In the genomic region with DNA sequence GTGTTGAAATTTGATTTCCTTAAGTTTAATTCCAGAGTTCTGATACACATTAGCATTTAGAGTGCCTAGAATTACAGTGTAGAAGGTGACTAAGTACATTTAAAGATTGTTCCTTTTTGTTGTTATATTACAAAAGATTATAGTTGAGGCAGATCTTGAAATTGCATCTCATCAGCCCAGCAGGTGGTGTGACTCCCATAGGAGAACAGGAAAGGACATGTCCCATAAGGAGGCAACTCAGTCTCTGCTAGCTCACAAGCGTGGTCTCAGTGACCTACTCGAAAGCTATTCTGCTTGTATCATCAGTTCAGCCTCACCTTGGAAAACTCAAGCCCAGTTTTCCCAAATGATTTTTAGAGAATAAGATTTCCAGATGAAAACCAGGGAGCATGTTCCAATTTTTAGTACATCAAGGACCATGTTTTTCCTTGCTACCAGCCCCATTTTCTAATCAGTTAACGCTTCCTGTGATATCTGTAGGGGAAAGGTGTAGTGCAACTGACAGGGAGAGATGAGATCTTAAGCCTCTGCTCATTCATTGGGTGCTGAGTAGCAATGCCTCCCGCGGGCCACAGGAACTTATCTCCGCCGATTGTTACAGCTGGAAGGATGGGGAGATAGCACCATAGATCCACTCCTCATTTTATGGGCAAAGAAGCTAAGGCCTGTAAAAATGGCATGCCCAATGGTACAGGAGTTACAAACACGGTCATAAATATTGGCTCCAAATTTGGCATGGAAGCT, we compare ENCODE assay signal across 8 cellular contexts. TPM values are rescaled to one million over a fixed set of nuclear protein-coding genes. Genes with fewer than 3 reads are reported as not detected.
A peak's percentile ranks its signal among the peaks of the same experiment; 100 is the strongest.
DNase-seq lines count a peak whose midpoint lies in the region; ATAC-seq, FAIRE-seq and TF ChIP-seq lines count a peak whose summit lies in the region.

No MANE protein-coding gene starts in this region.

- H3K9me3 ChIP-seq in adrenal gland (replicated peaks in 1 of 3) (no peaks in the 10 kb centered on the region), keratinocyte (ENCODE audit: control insufficient read depth, low read depth, low read length) (no peaks in the 10 kb centered on the region), OCI-LY7 (ENCODE audit: low read length) (no peaks in the 10 kb centered on the region)

- H3K36me3 ChIP-seq in adrenal gland (replicated peaks in 1 of 2) (no peaks in the 10 kb centered on the region), keratinocyte (ENCODE audit: control insufficient read depth in 2 of 2, extremely low read depth in 1 of 2, insufficient read depth in 2 of 2, low read length in 2 of 2) (no peaks in the 10 kb centered on the region), OCI-LY7 (ENCODE audit: insufficient read depth, low read length) (no peaks in the 10 kb centered on the region)

- H2AFZ ChIP-seq in keratinocyte (ENCODE audit: control insufficient read depth, low read length) (peak overlapping the region; percentile 85), OCI-LY7 (ENCODE audit: low read length) (no peak overlapping the region)

- peaks cover 3% of the 10 kb centered on the region for H4K20me1 ChIP-seq in keratinocyte (ENCODE audit: control insufficient read depth, extremely low read depth, insufficient read depth, low read length)
- no peaks in the 10 kb centered on the region for H4K20me1 ChIP-seq in OCI-LY7 (ENCODE audit: insufficient read depth, low read length)

- CTCF ChIA-PET in OCI-LY7 (lab: Charles Lee; ENCODE audit: unreplicated experiment) = no interaction called here

- H3K27me3 ChIP-seq in adrenal gland = no peaks in the 10 kb centered on the region
- H3K27me3 ChIP-seq in keratinocyte (ENCODE audit: control insufficient read depth, extremely low read depth, insufficient read depth, low read length) = no peaks in the 10 kb centered on the region

- H3K79me2 ChIP-seq in keratinocyte (ENCODE audit: control insufficient read depth, insufficient read depth, low read length) (peaks cover 36% of the 10 kb centered on the region), OCI-LY7 (ENCODE audit: insufficient read depth, low read depth, low read length) (no peaks in the 10 kb centered on the region)

- peak; percentile 87 for FAIRE-seq in keratinocyte (lab: Jason Lieb, UNC)

- peaks cover 6 to 23% of the 10 kb centered on the region in 2 donors for H3K4me1 ChIP-seq in adrenal gland (replicated peaks in 1 of 2)
- H3K4me1 ChIP-seq in keratinocyte (ENCODE audit: control insufficient read depth, extremely low read depth, insufficient read depth, low read length) = peaks cover 23% of the 10 kb centered on the region
- H3K4me1 ChIP-seq in OCI-LY7 (ENCODE audit: insufficient read depth, low read length, poor library complexity, severe bottlenecking) = no peaks in the 10 kb centered on the region

- no peaks in the 10 kb centered on the region for H3K9me2 ChIP-seq in OCI-LY7 (ENCODE audit: insufficient read depth, low read length)

- H3K4me2 ChIP-seq in keratinocyte (ENCODE audit: control insufficient read depth, extremely low read depth, insufficient read depth, low read depth, low read length) (peak overlapping the region; percentile 92), OCI-LY7 (ENCODE audit: low read length) (no peak overlapping the region)

- DNase-seq in NCI-H82 (lab: John Stamatoyannopoulos, UW) (peak; percentile 10), NCI-H82 treated with DMSO at 0.1 percent for 48 hours (lab: John Stamatoyannopoulos, UW; ENCODE audit: unreplicated experiment) (no peak), adrenal gland (no peak), keratinocyte (ENCODE audit: low read depth, low spot score) (no peak), superior temporal gyrus (ENCODE audit: extremely low spot score) (peak; percentile 66), dedifferentiated amniotic fluid mesenchymal stem cell (ENCODE audit: extremely low spot score) (no peak), OCI-LY7 (ENCODE audit: low spot score) (no peak)

- intact Hi-C loops in adrenal gland (cut with DNase I) = loop anchor here in 1 of 2 donors (10.0 kb wide), 4 partner anchors 51 to 251 kb away; no protein-coding TSS in a partner anchor
- intact Hi-C loops in OCI-LY7 (cut with micrococcal nuclease; ENCODE audit: unreplicated experiment) = no loop called here

- WGBS in adrenal gland, 4 donors = 71 to 83% (median 76%) methylated on average over 8 of the region's 8 CpGs

- ATAC-seq in HG02852 (IDR thresholded peaks at IDR 0.05; ENCODE audit: unreplicated experiment) = no peak

- no peak for TF ChIP-seq POLR2A in adrenal gland (IDR thresholded peaks at IDR 0.05)

- dilution Hi-C loops in keratinocyte (cut with MboI; ENCODE audit: extremely low pct_ligation_motif_present, low sequenced_read_pairs) = no loop called here

- BruUV-seq in OCI-LY7 (replicated peaks; lab: Mats Ljungman, UMichigan) = no TSS peak

- POLR2A ChIA-PET in OCI-LY7 (lab: Charles Lee) = no interaction called here

- TF ChIP-seq CTCF in adrenal gland (IDR thresholded peaks at IDR 0.05) = no peak
- TF ChIP-seq CTCF in keratinocyte (optimal IDR thresholded peaks at IDR 0.05 in 1 of 3, IDR thresholded peaks at IDR 0.05 in 1 of 3, conservative IDR thresholded peaks at IDR 0.05 in 1 of 3; ENCODE audit: extremely low read depth in 1 of 3, insufficient read depth in 2 of 3, low read length in 3 of 3) = peak; percentile 14 to 63 (median 35)
- TF ChIP-seq CTCF in OCI-LY7 (conservative IDR thresholded peaks at IDR 0.05; ENCODE audit: low read length) = no peak

- H3K27ac ChIP-seq in adrenal gland (peak overlapping the region in 3 of 5 donors; percentile 92 to 93 (median 92)), keratinocyte (ENCODE audit: control insufficient read depth, insufficient read depth, low read length) (peak overlapping the region; percentile 97), OCI-LY7 (ENCODE audit: low read depth, low read length, poor library complexity, severe bottlenecking) (no peak overlapping the region)

- peak overlapping the region; percentile 99 for H3K9ac ChIP-seq in keratinocyte (ENCODE audit: control insufficient read depth, extremely low read depth, insufficient read depth, low read length)

- H3K4me3 ChIP-seq in adrenal gland (peak overlapping the region in 1 of 4 donors; percentile 86), keratinocyte (ENCODE audit: control insufficient read depth in 2 of 3, extremely low read depth in 1 of 3, insufficient read depth in 2 of 3, low read depth in 1 of 3, low read length in 3 of 3) (peak overlapping the region in 2 of 3 experiments; percentile 41 to 60), OCI-LY7 (ENCODE audit: low read depth, low read length, poor library complexity, severe bottlenecking) (no peak overlapping the region)

- no peaks in the 10 kb centered on the region for H3K9me1 ChIP-seq in keratinocyte (ENCODE audit: control insufficient read depth, extremely low read depth, insufficient read depth, low read length)

RNA-seq across cellular contexts. Expression of gene GNAI1, which starts 1.1 kb away (rescaled TPM):
- total RNA-seq in adrenal gland = 100 to 1,000 TPM in 1 of 8 donors, 10 to 100 TPM in 7; 36.9 to 115 (median 64.8) TPM
- polyA plus RNA-seq in adrenal gland = 10 to 100 TPM; 14.8 to 92.8 (median 17.7) TPM
- 41.7 to 84.1 TPM (median 56.9 TPM) in 3 replicates for polyA plus RNA-seq in keratinocyte
- polyA plus RNA-seq in keratinocyte (2011; ENCODE audit: low read depth) = 234 TPM
- polyA plus RNA-seq in keratinocyte (2011; cell fraction: cytosol; rRNA removed) = 31.0 and 75.0 TPM in 2 replicates
- 74.0 and 79.8 TPM in 2 replicates for polyA plus RNA-seq in keratinocyte (2011; cell fraction: nucleus; rRNA removed)
- polyA plus RNA-seq in keratinocyte (2012; ENCODE audit: low replicate concordance) = 56.1 and 146 TPM in 2 replicates
- polyA minus RNA-seq in keratinocyte = 6.2 to 56.0 TPM (median 42.7 TPM) in 3 replicates
- 33.4 TPM for polyA minus RNA-seq in keratinocyte (2011; cell fraction: cytosol; rRNA and poly(A)+ RNA removed)
- 29.4 and 65.7 TPM in 2 replicates for polyA minus RNA-seq in keratinocyte (2011; cell fraction: nucleus; rRNA and poly(A)+ RNA removed)
- not detected in 2 replicates for total RNA-seq in OCI-LY7 (2014; rRNA removed; shearing (Covaris generic))
- total RNA-seq in OCI-LY7 (2022) = not detected in 2 replicates

Comparison
In these comparisons a context has a peak if more than half of its experiments do, and no peak if none do; other contexts are left out.
1. DNase-seq: peak in NCI-H82 (single experiment) and superior temporal gyrus (single experiment); none in NCI-H82 treated with DMSO at 0.1 percent for 48 hours (single experiment), adrenal gland (0 of 7), keratinocyte (single experiment), dedifferentiated amniotic fluid mesenchymal stem cell (single experiment) and OCI-LY7 (single experiment).
2. CTCF ChIP-seq: peak in keratinocyte (3 of 3); none in adrenal gland (0 of 6) and OCI-LY7 (single experiment).
3. RNA of gene GNAI1, which starts 1.1 kb away (total RNA-seq): 36.9 to 115 TPM in adrenal gland; not detected in OCI-LY7; every median in the first group is over 10 times any median in the second.